Comparison of ENCODE assay signal across 8 cellular contexts in the genomic region with DNA sequence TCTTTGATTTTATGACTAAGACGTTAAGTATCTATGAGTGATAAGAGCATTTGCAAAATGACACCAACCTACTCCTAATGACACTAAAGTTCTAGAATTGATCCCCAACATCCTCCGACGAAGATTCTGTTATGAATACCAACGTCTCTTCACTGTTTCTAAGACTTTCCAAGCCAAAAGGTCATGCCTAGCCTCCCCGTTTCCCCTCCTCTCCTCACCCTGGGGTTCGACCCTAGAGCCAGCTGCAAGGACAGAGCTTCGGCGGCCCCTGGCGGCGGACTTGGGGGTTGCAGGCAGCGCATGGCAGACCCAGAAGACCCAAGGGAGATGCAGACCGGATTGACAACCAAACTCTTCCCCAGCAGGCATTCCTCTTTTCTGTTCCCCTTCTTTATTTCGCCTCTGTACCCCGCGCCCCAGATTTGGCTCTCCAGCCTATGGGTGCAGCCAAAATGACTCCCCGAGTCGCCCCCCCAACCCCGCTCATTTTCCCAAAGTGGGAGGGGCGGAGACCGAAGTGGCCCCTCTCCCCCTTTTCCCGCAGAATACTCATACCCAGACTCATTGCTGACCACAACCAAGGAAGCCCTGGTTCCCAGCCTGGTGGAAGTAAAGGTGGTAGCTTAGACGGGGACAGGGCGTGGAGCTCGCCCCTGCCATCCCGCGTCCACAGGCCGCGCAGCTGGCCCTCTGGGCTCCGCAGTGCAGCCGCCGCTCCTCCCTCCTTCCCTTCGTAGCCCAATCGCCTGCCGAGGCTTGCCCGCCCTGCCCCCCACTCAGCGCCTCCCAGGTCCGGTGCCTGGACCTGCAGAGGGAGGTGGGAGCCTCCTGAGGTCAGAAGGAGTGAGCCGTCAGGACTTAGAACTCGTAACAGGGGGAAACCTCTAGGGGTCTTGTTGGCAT.
A peak's percentile ranks its signal among the peaks of the same experiment; 100 is the strongest.
DNase-seq lines count a peak whose midpoint lies in the region; ATAC-seq and TF ChIP-seq lines count a peak whose summit lies in the region.

No MANE protein-coding gene starts in this region.

- peak overlapping the region in 1 of 2 donors; percentile 19 for H3K4me3 ChIP-seq in cardiac fibroblast (replicated peaks in 1 of 2; ENCODE audit: low read depth in 2 of 2, low read length in 2 of 2)

- ATAC-seq in HG02798 (IDR thresholded peaks at IDR 0.05; ENCODE audit: poor library complexity, unreplicated experiment), result peak; percentile 21
- no peak for ATAC-seq in GM19455 (IDR thresholded peaks at IDR 0.05; ENCODE audit: unreplicated experiment)

- peak; percentile 85 for DNase-seq in DMS53 (lab: John Stamatoyannopoulos, UW)
- peak; percentile 68 for DNase-seq in NCI-H226
- DNase-seq in activated CD4-positive, CD25-positive, alpha-beta regulatory T cell (lab: John Stamatoyannopoulos, UW), result peak; percentile 75 to 97 (median 86)
- peak; percentile 87 for DNase-seq in cardiac fibroblast (ENCODE audit: low read depth in 2 of 2)
- DNase-seq in iris pigment epithelial cell (ENCODE audit: low read depth), result peak; percentile 76
- peak; percentile 92 to 93 for DNase-seq in stimulated activated CD4-positive, alpha-beta T cell treated with anti-CD3 and anti-CD28 coated beads, Interleukin-15, amount 100 ng/mL, for 48 hours (ENCODE audit: low read depth in 2 of 2)

- peak; percentile 100 for TF ChIP-seq CTCF in cardiac fibroblast (IDR thresholded peaks at IDR 0.05; ENCODE audit: low read depth, low read length)
